Comparison of ENCODE assay signal across 9 cellular contexts in the genomic region with DNA sequence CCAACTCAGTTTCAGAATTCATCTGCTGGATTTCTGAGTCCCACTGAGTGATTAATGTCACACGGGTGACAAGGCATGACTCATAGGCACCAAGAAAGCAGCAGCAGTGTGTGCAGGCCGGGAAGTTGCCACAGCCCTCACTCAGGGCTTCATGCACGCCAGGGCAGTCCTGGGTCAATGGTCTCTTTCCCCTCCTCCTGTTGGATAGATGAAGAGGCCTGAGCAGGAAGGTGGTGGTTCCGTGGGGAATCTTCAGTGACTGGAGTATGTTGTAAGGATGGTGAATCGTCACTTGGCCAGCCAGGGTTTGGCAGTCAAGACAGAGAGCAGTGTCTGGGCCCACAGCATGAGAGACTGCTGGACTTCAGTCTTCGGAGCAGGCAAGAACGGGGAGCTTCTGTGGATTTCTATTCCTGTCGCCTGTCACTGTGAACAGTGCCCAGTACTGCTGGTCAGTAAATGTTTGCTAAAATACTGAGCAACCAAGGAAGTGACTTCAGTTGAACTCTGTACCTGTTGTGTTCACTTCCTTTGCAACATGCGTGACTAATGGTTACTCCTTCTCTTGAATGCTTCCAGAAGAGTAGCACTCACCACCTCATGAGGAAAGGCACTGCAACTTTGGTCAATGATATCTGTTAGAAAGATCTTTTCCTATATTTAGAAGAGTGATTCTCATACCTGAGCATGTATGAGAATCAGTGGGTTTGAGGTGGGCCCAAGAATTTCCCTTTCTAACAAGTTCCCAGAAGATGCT.
DNase-seq lines count a peak whose midpoint lies in the region; ATAC-seq and TF ChIP-seq lines count a peak whose summit lies in the region.
"Had no signal": no experiment of that assay in that cellular context is flagged by ENCODE, and none has a peak within 500 bp of the region (broad histone marks: within the 10 kb centered on the region; RNA-seq: fewer than 3 reads in every experiment).

No MANE protein-coding gene starts in this region.

- peaks cover 12% of the 10 kb centered on the region for H3K4me1 Mint-ChIP-seq in activated CD4-positive, alpha-beta memory T cell treated with anti-CD3 and anti-CD28 coated beads for 36 hours (ENCODE audit: low read depth)
- H3K4me1 Mint-ChIP-seq: central memory CD8-positive, alpha-beta T cell had no signal

- CTCF ChIA-PET in activated CD4-positive, alpha-beta memory T cell treated with anti-CD3 and anti-CD28 coated beads for 36 hours (lab: Charles Lee), result no interaction called here

- no peaks in the 10 kb centered on the region for H3K36me3 Mint-ChIP-seq in activated CD4-positive, alpha-beta memory T cell treated with anti-CD3 and anti-CD28 coated beads for 36 hours

- TF ChIP-seq POLR2A in gastroesophageal sphincter (IDR thresholded peaks at IDR 0.05), result no peak

- peak overlapping the region; percentile 92 for H3K27ac ChIP-seq in ACC112 (ENCODE audit: low read depth, low read length)
- H3K27ac ChIP-seq in gastroesophageal sphincter, result peak overlapping the region in 3 of 4 donors; percentile 43 to 71 (median 64)

- H3K9me3 Mint-ChIP-seq in activated CD4-positive, alpha-beta memory T cell treated with anti-CD3 and anti-CD28 coated beads for 36 hours, result no peaks in the 10 kb centered on the region
- H3K9me3 Mint-ChIP-seq: central memory CD8-positive, alpha-beta T cell had no signal

- H2AFZ ChIP-seq in ACC112 (ENCODE audit: low read length, unreplicated experiment), result no peak overlapping the region

- H3K4me1 ChIP-seq in ACC112 (ENCODE audit: control insufficient read depth, insufficient read depth, low read length, unreplicated experiment) (peaks cover 87% of the 10 kb centered on the region), gastroesophageal sphincter (peaks cover 0 to 57% (median 13%) of the 10 kb centered on the region in 3 donors), HAP-1 (no peaks in the 10 kb centered on the region)

- H3K36me3 ChIP-seq in ACC112 (ENCODE audit: insufficient read depth, low read length) (no peaks in the 10 kb centered on the region), gastroesophageal sphincter (no peaks in the 10 kb centered on the region), HAP-1 (replicated peaks) (no peaks in the 10 kb centered on the region)

- no peak overlapping the region for H3K4me3 Mint-ChIP-seq in activated CD4-positive, alpha-beta memory T cell treated with anti-CD3 and anti-CD28 coated beads for 36 hours
- H3K4me3 Mint-ChIP-seq: central memory CD8-positive, alpha-beta T cell had no signal

- intact Hi-C loops in activated CD4-positive, alpha-beta memory T cell treated with anti-CD3 and anti-CD28 coated beads for 36 hours (cut with micrococcal nuclease), result loop anchor here (5.0 to 10.0 kb wide), 4 partner anchors 61 to 347 kb away; partner anchors contain the start of genes CD93, CST8, NAPB and NXT1

- TF ChIP-seq CTCF in gastroesophageal sphincter (IDR thresholded peaks at IDR 0.05), result no peak

- H3K27me3 ChIP-seq in ACC112 (ENCODE audit: insufficient read depth, low read length) (no peaks in the 10 kb centered on the region), gastroesophageal sphincter (no peaks in the 10 kb centered on the region), HAP-1 (ENCODE audit: low read depth) (no peaks in the 10 kb centered on the region)

- POLR2A ChIA-PET in activated CD4-positive, alpha-beta memory T cell treated with anti-CD3 and anti-CD28 coated beads for 36 hours (lab: Charles Lee), result no interaction called here

- no peak overlapping the region for H3K4me3 ChIP-seq in ACC112 (ENCODE audit: low read depth, low read length)
- no peak overlapping the region for H3K4me3 ChIP-seq in gastroesophageal sphincter
- H3K4me3 ChIP-seq in HAP-1, result no peak overlapping the region

- H3K9me3 ChIP-seq in gastroesophageal sphincter, result no peaks in the 10 kb centered on the region
- H3K9me3 ChIP-seq in HAP-1, result no peaks in the 10 kb centered on the region; the same call in 1 of the 2 replicates

- ATAC-seq in GM18868 (IDR thresholded peaks at IDR 0.05; ENCODE audit: unreplicated experiment) (peak; percentile 73), HG03575 (IDR thresholded peaks at IDR 0.05; ENCODE audit: extremely low read depth, insufficient number of reproducible peaks, low FRiP score, unreplicated experiment) (peak; percentile 38), gastroesophageal sphincter (peak; percentile 54)

- peak overlapping the region; percentile 83 for H3K27ac Mint-ChIP-seq in activated CD4-positive, alpha-beta memory T cell treated with anti-CD3 and anti-CD28 coated beads for 36 hours

- WGBS in gastroesophageal sphincter (ENCODE audit: low coverage in 1 of 2), 2 donors, result 44 to 60% methylated on average over 1 to 3 of the region's 9 CpGs

- in situ Hi-C loops in HAP-1 (cut with MboI; ENCODE audit: low sequenced_read_pairs), result no loop called here

- no peak for TF ChIP-seq EP300 in gastroesophageal sphincter (IDR thresholded peaks at IDR 0.05)

- H3K27me3 Mint-ChIP-seq in activated CD4-positive, alpha-beta memory T cell treated with anti-CD3 and anti-CD28 coated beads for 36 hours, result peaks cover 5% of the 10 kb centered on the region

- no peaks in the 10 kb centered on the region for H3K79me2 ChIP-seq in ACC112 (ENCODE audit: control insufficient read depth, insufficient read depth, low read length, unreplicated experiment)

- peak; percentile 69 for DNase-seq in activated CD4-positive, alpha-beta memory T cell treated with anti-CD3 and anti-CD28 coated beads for 36 hours
- DNase-seq in stimulated activated CD4-positive, alpha-beta T cell treated with anti-CD3 and anti-CD28 coated beads, TNF-alpha, amount 100 ng/mL, for 48 hours (ENCODE audit: low read depth in 3 of 3), result peak in 2 of 3 donors; percentile 21 to 28
- DNase-seq in inferior parietal cortex (ENCODE audit: extremely low spot score), result no peak
- no peak for DNase-seq in HAP-1 (ENCODE audit: low spot score in 2 of 2)

Comparison
In these comparisons a context has a peak if more than half of its experiments do, and no peak if none do; other contexts are left out.
1. DNase-seq: peak in activated CD4-positive, alpha-beta memory T cell treated with anti-CD3 and anti-CD28 coated beads for 36 hours (single experiment) and stimulated activated CD4-positive, alpha-beta T cell treated with anti-CD3 and anti-CD28 coated beads, TNF-alpha, amount 100 ng/mL, for 48 hours (2 of 3); none in inferior parietal cortex (single experiment) and HAP-1 (0 of 2).
2. Peak in every context shown above with its lines, with median percentiles within 50 percentile points of each other: ATAC-seq.